In the genomic region with DNA sequence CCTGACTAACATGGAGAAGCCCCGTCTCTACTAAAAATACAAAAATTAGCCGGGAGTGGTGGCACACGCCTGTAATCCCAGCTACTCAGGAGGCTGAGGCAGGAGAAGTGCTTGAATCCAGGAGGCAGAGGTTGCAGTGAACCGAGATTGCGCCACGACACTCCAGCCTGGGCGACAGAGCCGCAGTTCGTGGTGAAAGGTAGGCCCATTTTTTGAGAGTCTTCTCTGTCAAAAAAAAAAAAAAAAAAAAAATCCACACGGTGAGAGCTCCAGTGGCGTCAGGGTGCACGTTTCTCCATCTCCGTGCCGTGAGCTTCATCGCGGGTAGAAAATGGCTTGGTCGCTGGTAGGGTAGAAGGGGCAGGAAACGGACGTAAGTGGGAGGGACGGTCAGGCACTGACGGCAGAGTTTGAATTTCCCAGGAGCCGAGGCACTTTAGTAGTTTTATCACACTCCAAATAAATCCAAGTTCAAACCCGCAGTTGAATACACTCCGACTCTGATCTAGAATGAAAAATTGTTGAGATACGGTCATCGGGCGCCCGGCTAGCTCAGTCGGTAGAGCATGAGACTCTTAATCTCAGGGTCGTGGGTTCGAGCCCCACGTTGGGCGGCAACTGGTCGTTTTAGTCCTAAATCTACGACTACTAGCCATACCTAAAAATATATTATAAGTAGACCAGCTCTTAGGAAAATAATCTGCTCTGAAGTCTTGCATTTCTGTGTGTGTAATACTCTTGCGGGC, we compare ENCODE assay signal across 8 cellular contexts. TPM values are rescaled to one million over a fixed set of nuclear protein-coding genes. Genes with fewer than 3 reads are reported as not detected.
DNase-seq lines count a peak whose midpoint lies in the region; ATAC-seq, FAIRE-seq and TF ChIP-seq lines count a peak whose summit lies in the region.

No MANE protein-coding gene starts in this region.

- peaks cover 0 to 13% (median 5%) of the 10 kb centered on the region in 4 experiments; a peak in 5 of 7 replicates for H3K4me1 ChIP-seq in H1 (replicated peaks in 1 of 4; ENCODE audit: control insufficient read depth in 3 of 4, insufficient read depth in 4 of 4, low read length in 3 of 4)
- peaks cover 19% of the 10 kb centered on the region for H3K4me1 ChIP-seq in muscle layer of colon (ENCODE audit: insufficient read depth, low read length)

- no peaks in the 10 kb centered on the region for H3K79me2 ChIP-seq in H1 (ENCODE audit: control insufficient read depth in 1 of 2, insufficient read depth in 2 of 2, low read length in 2 of 2)

- no peak overlapping the region for H2BK12ac ChIP-seq in H1 (ENCODE audit: low read depth, low read length)

- H2BK5ac ChIP-seq in H1 (ENCODE audit: low read depth, low read length) = no peak overlapping the region; the same call in 1 of the 2 replicates

- no peak for TF ChIP-seq POLR2A in H1 (IDR thresholded peaks at IDR 0.05; ENCODE audit: control extremely low read depth in 1 of 2, low read depth in 2 of 2, low read length in 2 of 2)

- peak overlapping the region in 2 of 4 experiments; percentile 35 to 41; a peak in 1 of 7 replicates for H3K9ac ChIP-seq in H1 (replicated peaks in 1 of 4; ENCODE audit: extremely low read depth in 1 of 4, low read depth in 3 of 4, low read length in 3 of 4)
- H3K9ac ChIP-seq in muscle layer of colon (ENCODE audit: low read length) = peak overlapping the region; percentile 7

- peak; percentile 36 for ATAC-seq in HG03439 (IDR thresholded peaks at IDR 0.05; ENCODE audit: unreplicated experiment)
- peak; percentile 80 for ATAC-seq in stimulated activated naive CD8-positive, alpha-beta T cell treated with anti-CD3 and anti-CD28 coated beads, Interleukin-15, Interleukin-2, amounts not matched to agents 100 U/mL and 50 U/mL, for 24 hours

- CTCF ChIA-PET in H1 (lab: Charles Lee; ENCODE audit: partially characterized antibody) = interaction anchor here (0.7 to 14.5 kb wide), 8 partner anchors 9 to 45 kb away, joined by 3 to 197 read pairs (median 7); no protein-coding TSS in a partner anchor

- peak overlapping the region; percentile 60 for H3K4me3 ChIP-seq in GM12864 (ENCODE audit: low read depth, low read length)
- H3K4me3 ChIP-seq in H1 (ENCODE audit: extremely low read depth in 1 of 4, insufficient read depth in 2 of 4, low read depth in 3 of 4, low read length in 4 of 4) = peak overlapping the region; percentile 59 to 91 (median 86)
- H3K4me3 ChIP-seq in muscle layer of colon (ENCODE audit: low read depth in 1 of 2, low read length in 2 of 2) = peak overlapping the region; percentile 27 to 54

- no peak overlapping the region for H4K5ac ChIP-seq in H1 (ENCODE audit: insufficient read length, low read depth, low read length)

- H3K79me1 ChIP-seq in H1 (ENCODE audit: low read depth, low read length) = no peaks in the 10 kb centered on the region

- peak overlapping the region; percentile 64; the same call in 1 of the 2 replicates for H2AFZ ChIP-seq in H1 (ENCODE audit: low read length)

- peaks cover 0 to 7% (median 0%) of the 10 kb centered on the region in 4 experiments; a peak in 1 of 8 replicates for H3K36me3 ChIP-seq in H1 (ENCODE audit: control insufficient read depth in 2 of 4, insufficient read depth in 4 of 4, low read length in 3 of 4)
- no peaks in the 10 kb centered on the region for H3K36me3 ChIP-seq in muscle layer of colon (ENCODE audit: insufficient read depth, low read length)

- FAIRE-seq in H1 (lab: Jason Lieb, UNC) = no peak

- H3K23ac ChIP-seq in H1 (ENCODE audit: insufficient read length) = no peak overlapping the region

- no peak for TF ChIP-seq CTCF in GM12864 (IDR thresholded peaks at IDR 0.05; ENCODE audit: low read depth, low read length, missing control alignments)
- TF ChIP-seq CTCF in H1 (IDR thresholded peaks at IDR 0.05; ENCODE audit: control extremely low read depth in 1 of 3, insufficient read depth in 1 of 3, low read depth in 1 of 3, low read length in 3 of 3) = no peak

- H3K23me2 ChIP-seq in H1 (ENCODE audit: low read depth, low read length) = peaks cover 24% of the 10 kb centered on the region

- peaks cover 11% of the 10 kb centered on the region for H3K36me3 Mint-ChIP-seq in activated CD4-positive, alpha-beta T cell treated with anti-CD3 and anti-CD28 coated beads, Interleukin-2, amount 10 ng/mL, durations not matched to agents 24 days and 14 days (ENCODE audit: low read depth)

- no peak overlapping the region for H2BK15ac ChIP-seq in H1 (ENCODE audit: low read length)

- 1% methylated on average over 36 of the region's 36 CpGs; no CpG with 5 or more reads in 1 of the 2 experiments for WGBS in H1 (ENCODE audit: extremely low coverage in 1 of 2, insufficient coverage in 1 of 2, insufficient read length in 1 of 2, insufficient replicate concordance in 2 of 2, low coverage in 1 of 2, low lambda C conversion rate in 2 of 2, missing lambda C conversion rate in 1 of 2), 2 experiments

- H3K27me3 Mint-ChIP-seq in activated CD4-positive, alpha-beta T cell treated with anti-CD3 and anti-CD28 coated beads, Interleukin-2, amount 10 ng/mL, durations not matched to agents 24 days and 14 days = peaks cover 28% of the 10 kb centered on the region

- H4K91ac ChIP-seq in H1 (replicated peaks; ENCODE audit: insufficient read length, low read length) = no peak overlapping the region

- no peak overlapping the region for H3K56ac ChIP-seq in H1 (replicated peaks; ENCODE audit: insufficient read length, low read depth, low read length)

- H3K27ac Mint-ChIP-seq in activated CD4-positive, alpha-beta T cell treated with anti-CD3 and anti-CD28 coated beads, Interleukin-2, amount 10 ng/mL, durations not matched to agents 24 days and 14 days = peak overlapping the region; percentile 91

- peaks cover 28 to 42% (median 39%) of the 10 kb centered on the region in 4 experiments for H3K27me3 ChIP-seq in H1 (replicated peaks in 1 of 4; ENCODE audit: control insufficient read depth in 3 of 4, extremely low read depth in 1 of 4, insufficient read depth in 3 of 4, low read length in 3 of 4)
- peaks cover 0 to 17% of the 10 kb centered on the region in 2 donors for H3K27me3 ChIP-seq in muscle layer of colon (ENCODE audit: control insufficient read depth in 1 of 2, insufficient read depth in 2 of 2, low read length in 2 of 2)

- intact Hi-C loops in activated CD4-positive, alpha-beta T cell treated with anti-CD3 and anti-CD28 coated beads, Interleukin-2, amount 10 ng/mL, durations not matched to agents 24 days and 14 days (cut with micrococcal nuclease) = loop anchor here (1.0 kb wide), 5 partner anchors 11 to 54 kb away; a partner anchor contains a TSS

- TF ChIP-seq EP300 in H1 (IDR thresholded peaks at IDR 0.05; ENCODE audit: borderline replicate concordance in 1 of 2, low read depth in 2 of 2, low read length in 2 of 2) = no peak

- TF ChIP-seq RAD21 in H1 (IDR thresholded peaks at IDR 0.05 in 1 of 2, conservative IDR thresholded peaks at IDR 0.05 in 1 of 2; ENCODE audit: low read depth in 2 of 2, low read length in 2 of 2) = no peak

- POLR2A ChIA-PET in H1 (lab: Charles Lee; ENCODE audit: partially characterized antibody) = interaction anchor here (0.7 to 8.4 kb wide), 10 partner anchors 15 to 53 kb away, joined by 3 to 90 read pairs (median 4); a partner anchor contains a TSS

- peaks cover 8% of the 10 kb centered on the region for H3K9me3 Mint-ChIP-seq in activated CD4-positive, alpha-beta T cell treated with anti-CD3 and anti-CD28 coated beads, Interleukin-2, amount 10 ng/mL, durations not matched to agents 24 days and 14 days

- H2BK20ac ChIP-seq in H1 (ENCODE audit: low read length) = no peak overlapping the region

- no peaks in the 10 kb centered on the region for H3K9me3 ChIP-seq in H1 (ENCODE audit: insufficient read depth in 2 of 2, low read depth in 1 of 2, low read length in 1 of 2)
- H3K9me3 ChIP-seq in muscle layer of colon (ENCODE audit: low read length) = no peaks in the 10 kb centered on the region

- H3K4me1 Mint-ChIP-seq in activated CD4-positive, alpha-beta T cell treated with anti-CD3 and anti-CD28 coated beads, Interleukin-2, amount 10 ng/mL, durations not matched to agents 24 days and 14 days = peaks cover 31% of the 10 kb centered on the region

- H3K4ac ChIP-seq in H1 (replicated peaks; ENCODE audit: insufficient read length, low read depth, low read length) = no peak overlapping the region

- H3K18ac ChIP-seq in H1 (ENCODE audit: extremely low read depth, low read length) = 0 out of 2 replicates have a peak overlapping the region, but pooled peaks have one; percentile 51

- no peak for DNase-seq in GM12864 (ENCODE audit: low read depth)
- peak; percentile 92 for DNase-seq in activated CD4-positive, alpha-beta T cell treated with anti-CD3 and anti-CD28 coated beads, Interleukin-2, amount 10 ng/mL, durations not matched to agents 24 days and 14 days
- peak in 1 of 2 experiments; percentile 97 for DNase-seq in H1 (ENCODE audit: low read depth in 1 of 2, low spot score in 2 of 2)
- DNase-seq in stimulated activated naive CD8-positive, alpha-beta T cell treated with anti-CD3 and anti-CD28 coated beads, Interleukin-15, Interleukin-2, amounts not matched to agents 100 U/mL and 50 U/mL, for 24 hours = peak; percentile 89
- DNase-seq in NCI-H82 (lab: John Stamatoyannopoulos, UW) = no peak
- no peak for DNase-seq in midbrain (lab: John Stamatoyannopoulos, UW)

- H3K14ac ChIP-seq in H1 (ENCODE audit: insufficient read length) = no peak overlapping the region

- H3K27ac ChIP-seq in H1 (ENCODE audit: low read depth, low read length) = no peak overlapping the region
- H3K27ac ChIP-seq in muscle layer of colon (ENCODE audit: low read depth, low read length) = peak overlapping the region; percentile 14

- H2BK120ac ChIP-seq in H1 (replicated peaks; ENCODE audit: low read depth, low read length) = peak overlapping the region; percentile 64

- peaks cover 0 to 2% of the 10 kb centered on the region in 2 experiments for H4K20me1 ChIP-seq in H1 (replicated peaks in 1 of 2; ENCODE audit: control insufficient read depth in 1 of 2, insufficient read depth in 2 of 2, low read length in 2 of 2)

- H3K4me3 Mint-ChIP-seq in activated CD4-positive, alpha-beta T cell treated with anti-CD3 and anti-CD28 coated beads, Interleukin-2, amount 10 ng/mL, durations not matched to agents 24 days and 14 days = peak overlapping the region; percentile 91

- H3K4me2 ChIP-seq in H1 (ENCODE audit: insufficient read depth in 1 of 2, low read depth in 2 of 2, low read length in 2 of 2) = peak overlapping the region; percentile 93 to 99

- H4K8ac ChIP-seq in H1 (ENCODE audit: extremely low read depth, insufficient read depth, low read length) = peak overlapping the region; percentile 45; the same call in 1 of the 2 replicates

- H2AK5ac ChIP-seq in H1 (ENCODE audit: low read depth, low read length) = no peak overlapping the region

RNA-seq across cellular contexts. Expression of a gene that starts 2.4 kb away (rescaled TPM):
- 2.7 TPM in 2 replicates for total RNA-seq in activated CD4-positive, alpha-beta T cell treated with anti-CD3 and anti-CD28 coated beads, Interleukin-2, amount 10 ng/mL, durations not matched to agents 24 days and 14 days
- 0.44 and 0.47 TPM in 2 replicates for total RNA-seq in H1 (2021; fragmentation: NEBNext Ultra II Directional; extraction: Animal tissue kit (Norgen Biotek cat#: 25700))
- 0.36 and 0.57 TPM in 2 replicates for polyA plus RNA-seq in H1 (2011; rRNA removed)
- polyA plus RNA-seq in H1 (2011; cell fraction: cytosol; rRNA removed) = 0.62 TPM
- 0.54 TPM for polyA plus RNA-seq in H1 (2011; cell fraction: nucleus; rRNA removed)
- 0.35 to 1.0 TPM (median 0.45 TPM) in 4 replicates for polyA plus RNA-seq in H1 (2012, experiment 1 of 2)
- 0.55 TPM for polyA plus RNA-seq in H1 (2012, experiment 2 of 2)
- 0.53 TPM for polyA plus RNA-seq in H1 (2013, experiment 1 of 2)
- 0.28 TPM for polyA plus RNA-seq in H1 (2013, experiment 2 of 2)
- polyA minus RNA-seq in H1 (2011; rRNA and poly(A)+ RNA removed) = 0.05 TPM in 1 of 2 replicates, not detected in the other
- not detected for polyA minus RNA-seq in H1 (2011; cell fraction: cytosol; rRNA and poly(A)+ RNA removed)
- polyA minus RNA-seq in H1 (2011; cell fraction: nucleus; rRNA and poly(A)+ RNA removed) = 0.60 TPM

RNA-seq across cellular contexts. Expression of a gene that starts 15.7 kb away (rescaled TPM):
- total RNA-seq in activated CD4-positive, alpha-beta T cell treated with anti-CD3 and anti-CD28 coated beads, Interleukin-2, amount 10 ng/mL, durations not matched to agents 24 days and 14 days = 31.6 and 35.2 TPM in 2 replicates
- total RNA-seq in H1 (2021; fragmentation: NEBNext Ultra II Directional; extraction: Animal tissue kit (Norgen Biotek cat#: 25700)) = 21.2 and 21.6 TPM in 2 replicates
- 12.9 and 18.0 TPM in 2 replicates for polyA plus RNA-seq in H1 (2011; rRNA removed)
- polyA plus RNA-seq in H1 (2011; cell fraction: cytosol; rRNA removed) = 19.8 TPM
- polyA plus RNA-seq in H1 (2011; cell fraction: nucleus; rRNA removed) = 79.7 TPM
- polyA plus RNA-seq in H1 (2012, experiment 1 of 2) = 19.4 to 26.5 TPM (median 23.3 TPM) in 4 replicates
- polyA plus RNA-seq in H1 (2012, experiment 2 of 2) = 10.8 TPM
- 15.0 TPM for polyA plus RNA-seq in H1 (2013, experiment 1 of 2)
- polyA plus RNA-seq in H1 (2013, experiment 2 of 2) = 13.5 TPM
- polyA minus RNA-seq in H1 (2011; rRNA and poly(A)+ RNA removed) = 4.7 and 7.7 TPM in 2 replicates
- 6.7 TPM for polyA minus RNA-seq in H1 (2011; cell fraction: cytosol; rRNA and poly(A)+ RNA removed)
- 19.8 TPM for polyA minus RNA-seq in H1 (2011; cell fraction: nucleus; rRNA and poly(A)+ RNA removed)

RNA-seq across cellular contexts. Expression of a gene that starts 36.3 kb away (rescaled TPM):
- total RNA-seq in activated CD4-positive, alpha-beta T cell treated with anti-CD3 and anti-CD28 coated beads, Interleukin-2, amount 10 ng/mL, durations not matched to agents 24 days and 14 days = 2,172 and 2,196 TPM in 2 replicates
- 2,564 and 2,589 TPM in 2 replicates for total RNA-seq in H1 (2021; fragmentation: NEBNext Ultra II Directional; extraction: Animal tissue kit (Norgen Biotek cat#: 25700))
- 7,578 and 7,971 TPM in 2 replicates for polyA plus RNA-seq in H1 (2011; rRNA removed)
- 6,759 TPM for polyA plus RNA-seq in H1 (2011; cell fraction: cytosol; rRNA removed)
- polyA plus RNA-seq in H1 (2011; cell fraction: nucleus; rRNA removed) = 7,543 TPM
- polyA plus RNA-seq in H1 (2012, experiment 1 of 2) = 3,817 to 4,876 TPM (median 4,535 TPM) in 4 replicates
- polyA plus RNA-seq in H1 (2012, experiment 2 of 2) = 4,888 TPM
- polyA plus RNA-seq in H1 (2013, experiment 1 of 2) = 2,646 TPM
- 2,607 TPM for polyA plus RNA-seq in H1 (2013, experiment 2 of 2)
- 7,141 and 7,318 TPM in 2 replicates for polyA minus RNA-seq in H1 (2011; rRNA and poly(A)+ RNA removed)
- 3,305 TPM for polyA minus RNA-seq in H1 (2011; cell fraction: cytosol; rRNA and poly(A)+ RNA removed)
- polyA minus RNA-seq in H1 (2011; cell fraction: nucleus; rRNA and poly(A)+ RNA removed) = 3,286 TPM

RNA-seq across cellular contexts. Expression of a gene that starts 53.6 kb away (rescaled TPM):
- 15.7 and 16.8 TPM in 2 replicates for total RNA-seq in activated CD4-positive, alpha-beta T cell treated with anti-CD3 and anti-CD28 coated beads, Interleukin-2, amount 10 ng/mL, durations not matched to agents 24 days and 14 days
- 5.7 and 6.2 TPM in 2 replicates for total RNA-seq in H1 (2021; fragmentation: NEBNext Ultra II Directional; extraction: Animal tissue kit (Norgen Biotek cat#: 25700))
- 2.3 and 4.2 TPM in 2 replicates for polyA plus RNA-seq in H1 (2011; rRNA removed)
- polyA plus RNA-seq in H1 (2011; cell fraction: cytosol; rRNA removed) = 6.2 TPM
- polyA plus RNA-seq in H1 (2011; cell fraction: nucleus; rRNA removed) = 6.8 TPM
- 8.8 to 10.6 TPM (median 9.8 TPM) in 4 replicates for polyA plus RNA-seq in H1 (2012, experiment 1 of 2)
- polyA plus RNA-seq in H1 (2012, experiment 2 of 2) = 0.70 TPM
- polyA plus RNA-seq in H1 (2013, experiment 1 of 2) = 5.1 TPM
- 4.3 TPM for polyA plus RNA-seq in H1 (2013, experiment 2 of 2)
- polyA minus RNA-seq in H1 (2011; rRNA and poly(A)+ RNA removed) = 5.5 and 6.2 TPM in 2 replicates
- 2.3 TPM for polyA minus RNA-seq in H1 (2011; cell fraction: cytosol; rRNA and poly(A)+ RNA removed)
- 4.6 TPM for polyA minus RNA-seq in H1 (2011; cell fraction: nucleus; rRNA and poly(A)+ RNA removed)

Comparison
In these comparisons a context has a peak if more than half of its experiments do, and no peak if none do; other contexts are left out.
1. DNase-seq: peak in activated CD4-positive, alpha-beta T cell treated with anti-CD3 and anti-CD28 coated beads, Interleukin-2, amount 10 ng/mL, durations not matched to agents 24 days and 14 days (single experiment) and stimulated activated naive CD8-positive, alpha-beta T cell treated with anti-CD3 and anti-CD28 coated beads, Interleukin-15, Interleukin-2, amounts not matched to agents 100 U/mL and 50 U/mL, for 24 hours (single experiment); none in GM12864 (single experiment), NCI-H82 (single experiment) and midbrain (single experiment).
2. Peak in every context shown above with its lines, with median percentiles within 50 percentile points of each other: H3K4me3 ChIP-seq.